Comparison of ENCODE assay signal across 19 cellular contexts in the genomic region with DNA sequence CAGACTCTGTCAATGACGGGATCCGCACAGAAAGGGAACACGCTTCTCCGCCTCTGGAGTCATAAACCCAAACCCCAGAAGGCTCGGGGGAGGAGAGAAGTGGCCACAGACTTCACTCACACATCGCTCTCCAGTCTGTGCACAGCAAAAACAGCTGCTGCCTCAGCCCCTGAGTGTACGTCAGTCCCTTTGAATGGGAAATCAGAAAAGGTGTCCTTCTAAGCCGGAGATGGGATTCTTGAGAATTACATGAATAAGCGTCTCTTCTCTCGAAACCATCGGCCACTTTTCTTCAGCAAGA.
DNase-seq lines count a peak whose midpoint lies in the region; ATAC-seq and TF ChIP-seq lines count a peak whose summit lies in the region.
"Had no signal": no experiment of that assay in that cellular context is flagged by ENCODE, and none has a peak within 500 bp of the region (broad histone marks: within the 10 kb centered on the region; RNA-seq: fewer than 3 reads in every experiment).

No MANE protein-coding gene starts in this region.

- DNase-seq in CD4-positive, alpha-beta T cell: no peak
- no peak for DNase-seq in T-helper 17 cell
- DNase-seq in endothelial cell (ENCODE audit: low spot score): no peak
- DNase-seq in osteoblast (ENCODE audit: insufficient read length, low spot score, missing footprints): no peak
- no peak for DNase-seq in MM.1S
- no peak for DNase-seq in NCI-H2196 treated with DMSO at 0.1 percent for 48 hours (lab: John Stamatoyannopoulos, UW; ENCODE audit: unreplicated experiment)
- no peak for DNase-seq in NCI-H510A (lab: John Stamatoyannopoulos, UW)
- DNase-seq in amniotic stem cell (lab: John Stamatoyannopoulos, UW): no peak
- DNase-seq: CD8-positive, alpha-beta memory T cell; IMR-90; NCI-H1694; NCI-H2081 treated with DMSO at 0.1 percent for 48 hours; NCI-H748 treated with DMSO at 0.1 percent for 48 hours; SHP77 treated with DMSO at 0.1 percent for 48 hours had no signal

- H3K4me2 ChIP-seq in osteoblast (ENCODE audit: insufficient read depth, low read length) (no peak overlapping the region), MM.1S (ENCODE audit: low read depth, low read length) (no peak overlapping the region)
- H3K4me2 ChIP-seq: A549, KMS-11 had no signal

- H3K27ac Mint-ChIP-seq in CD4-positive, alpha-beta T cell: peak overlapping the region; percentile 51
- H3K27ac Mint-ChIP-seq in T-helper 17 cell (peak overlapping the region; percentile 92), endothelial cell (ENCODE audit: unreplicated experiment) (peak overlapping the region; percentile 48)
- H3K27ac Mint-ChIP-seq: B cell had no signal

- H3F3A ChIP-seq in MM.1S (ENCODE audit: insufficient read depth, low read length): no peaks in the 10 kb centered on the region

- H3K4me1 ChIP-seq in osteoblast (ENCODE audit: insufficient read depth, low read length) (no peaks in the 10 kb centered on the region), MM.1S (ENCODE audit: low read length) (no peaks in the 10 kb centered on the region)
- H3K4me1 ChIP-seq: A549 had no signal

- no peak overlapping the region for H3K9ac ChIP-seq in MM.1S (ENCODE audit: low read length)
- H3K9ac ChIP-seq: KMS-11 had no signal

- no peaks in the 10 kb centered on the region for H4K20me1 ChIP-seq in osteoblast (ENCODE audit: insufficient read depth, low read length)
- H4K20me1 ChIP-seq in MM.1S (ENCODE audit: insufficient read depth, low read length): no peaks in the 10 kb centered on the region

- no peaks in the 10 kb centered on the region for H3K9me2 ChIP-seq in MM.1S (replicated peaks; ENCODE audit: insufficient read depth, low read length)

- H3K9me3 Mint-ChIP-seq in CD4-positive, alpha-beta T cell: no peaks in the 10 kb centered on the region
- H3K9me3 Mint-ChIP-seq in endothelial cell (ENCODE audit: unreplicated experiment): peaks cover 3% of the 10 kb centered on the region
- H3K9me3 Mint-ChIP-seq: CD8-positive, alpha-beta memory T cell had no signal

- no peak overlapping the region for H3K4me3 Mint-ChIP-seq in CD4-positive, alpha-beta T cell
- H3K4me3 Mint-ChIP-seq in T-helper 17 cell (peak overlapping the region; percentile 80), endothelial cell (ENCODE audit: unreplicated experiment) (no peak overlapping the region)
- H3K4me3 Mint-ChIP-seq: B cell had no signal

- no peaks in the 10 kb centered on the region for H3K36me3 Mint-ChIP-seq in CD4-positive, alpha-beta T cell (ENCODE audit: low read depth)
- H3K36me3 Mint-ChIP-seq in T-helper 17 cell (ENCODE audit: low read depth) (no peaks in the 10 kb centered on the region), endothelial cell (ENCODE audit: low read depth, unreplicated experiment) (peaks cover 6% of the 10 kb centered on the region)
- H3K36me3 Mint-ChIP-seq: CD8-positive, alpha-beta memory T cell had no signal

- H3K79me2 ChIP-seq in osteoblast (ENCODE audit: insufficient read depth, low read length) (no peaks in the 10 kb centered on the region), MM.1S (ENCODE audit: low read length) (no peaks in the 10 kb centered on the region)

- H3K27me3 Mint-ChIP-seq in CD4-positive, alpha-beta T cell: no peaks in the 10 kb centered on the region
- H3K27me3 Mint-ChIP-seq in T-helper 17 cell (no peaks in the 10 kb centered on the region), endothelial cell (ENCODE audit: unreplicated experiment) (peaks cover 6% of the 10 kb centered on the region)

- intact Hi-C loops in CD4-positive, alpha-beta T cell (cut with DNase I, micrococcal nuclease): loop anchor here in 1 of 2 experiments (10.0 kb wide), 1 partner anchor 174 kb away; no protein-coding TSS in a partner anchor

- POLR2A ChIA-PET in CD4-positive, alpha-beta T cell (lab: Charles Lee): interaction anchor here (0.8 to 4.4 kb wide), 3 partner anchors 10 to 361 kb away, joined by 3 to 29 read pairs (median 3); a partner anchor contains a TSS

- H3K27me3 ChIP-seq in CD4-positive, alpha-beta T cell (ENCODE audit: control insufficient read depth, insufficient read depth, low read length): no peaks in the 10 kb centered on the region
- H3K27me3 ChIP-seq in osteoblast (ENCODE audit: insufficient read depth, low read length) (peaks cover 35% of the 10 kb centered on the region), MM.1S (replicated peaks; ENCODE audit: insufficient read depth, low read length) (no peaks in the 10 kb centered on the region)

- ATAC-seq in CD4-positive, alpha-beta T cell (ENCODE audit: poor library complexity): no peak
- ATAC-seq in T-helper 17 cell: no peak
- ATAC-seq: A549, SK-N-SH treated with all-trans-retinoic acid at 6 μM for 48 hours had no signal

- no peak for TF ChIP-seq CTCF in CD4-positive, alpha-beta T cell (IDR thresholded peaks at IDR 0.05)
- TF ChIP-seq CTCF in endothelial cell (IDR thresholded peaks at IDR 0.05; ENCODE audit: unreplicated experiment): no peak
- no peak for TF ChIP-seq CTCF in osteoblast (IDR thresholded peaks at IDR 0.05; ENCODE audit: extremely low read depth, low read depth, low read length)
- TF ChIP-seq CTCF in MM.1S (IDR thresholded peaks at IDR 0.05; ENCODE audit: low read length): no peak

- H3K4me1 Mint-ChIP-seq in CD4-positive, alpha-beta T cell (ENCODE audit: low read depth): peaks cover 58% of the 10 kb centered on the region
- H3K4me1 Mint-ChIP-seq in T-helper 17 cell: peaks cover 39% of the 10 kb centered on the region
- peaks cover 71% of the 10 kb centered on the region for H3K4me1 Mint-ChIP-seq in endothelial cell (ENCODE audit: unreplicated experiment)
- H3K4me1 Mint-ChIP-seq: B cell had no signal

- CTCF ChIA-PET in CD4-positive, alpha-beta T cell (lab: Charles Lee): interaction anchor here (3.6 kb wide), 1 partner anchor 31 kb away, joined by 10 read pairs; no protein-coding TSS in a partner anchor

- no peak overlapping the region for H3K27ac ChIP-seq in CD4-positive, alpha-beta T cell (ENCODE audit: low read depth, low read length)
- H3K27ac ChIP-seq in osteoblast (ENCODE audit: low read depth, low read length) (no peak overlapping the region), MM.1S (ENCODE audit: low read length) (no peak overlapping the region)
- H3K27ac ChIP-seq: A549, KMS-11, RWPE1 had no signal

- H3K4me3 ChIP-seq in osteoblast (ENCODE audit: insufficient read depth, low read length) (no peak overlapping the region), MM.1S (ENCODE audit: low read length) (no peak overlapping the region)
- H3K4me3 ChIP-seq: A549 had no signal

- H2AFZ ChIP-seq in osteoblast (ENCODE audit: low read length) (peak overlapping the region; percentile 53), MM.1S (ENCODE audit: low read length) (no peak overlapping the region)

- H3K36me3 ChIP-seq in osteoblast (ENCODE audit: insufficient read depth, low read length): no peaks in the 10 kb centered on the region
- H3K36me3 ChIP-seq in MM.1S (replicated peaks; ENCODE audit: insufficient read depth, low read length): no peaks in the 10 kb centered on the region

- H3K9me3 ChIP-seq in CD4-positive, alpha-beta T cell (ENCODE audit: control insufficient read depth, low read length): no peaks in the 10 kb centered on the region
- H3K9me3 ChIP-seq in T-helper 17 cell (ENCODE audit: control insufficient read depth, low read length, poor library complexity, severe bottlenecking): no peaks in the 10 kb centered on the region
- no peaks in the 10 kb centered on the region for H3K9me3 ChIP-seq in osteoblast (ENCODE audit: low read depth, low read length)
- H3K9me3 ChIP-seq in MM.1S (replicated peaks; ENCODE audit: insufficient read depth, low read length): no peaks in the 10 kb centered on the region
